15 cellular contexts compared by ENCODE assay signal in genomic region chr2:128416781-128417180, GRCh38.
DNase-seq lines count a peak whose midpoint lies in the region; ATAC-seq and TF ChIP-seq lines count a peak whose summit lies in the region.
"Had no signal": no experiment of that assay in that cellular context is flagged by ENCODE, and none has a peak within 500 bp of the region (broad histone marks: within the 10 kb centered on the region; RNA-seq: fewer than 3 reads in every experiment).

No MANE protein-coding gene starts in this region.

- peak; percentile 29 for DNase-seq in activated CD8-positive, alpha-beta memory T cell treated with anti-CD3 and anti-CD28 coated beads, Interleukin-2, amount 50 U/mL, for 48 hours
- DNase-seq in lung (ENCODE audit: low spot score) (peak; percentile 26), stomach (peak; percentile 17), NCI-H446 (lab: John Stamatoyannopoulos, UW) (no peak), DMS53 (lab: John Stamatoyannopoulos, UW) (no peak)
- DNase-seq in effector CD4-positive, alpha-beta T cell: no peak
- DNase-seq: DMS153, IMR-90, NCI-H1436, NCI-H2029 treated with DMSO at 0.1 percent for 48 hours, NCI-H226, NCI-H526 treated with DMSO at 0.1 percent for 48 hours had no signal

- H3K9me3 ChIP-seq in KOPT-K1 (ENCODE audit: insufficient read depth, low read length, poor library complexity, severe bottlenecking): peaks cover 5% of the 10 kb centered on the region
- H3K9me3 ChIP-seq in lung (ENCODE audit: control insufficient read depth in 2 of 2, insufficient read depth in 1 of 2, low read length in 1 of 2): no peaks in the 10 kb centered on the region
- H3K9me3 ChIP-seq in stomach: peaks cover 0 to 1% (median under 1%) of the 10 kb centered on the region in 4 donors
- H3K9me3 ChIP-seq: SJSA1 had no signal

- intact Hi-C loops in stomach (cut with DNase I; ENCODE audit: low total_unique reads): no loop called here

- H3K4me1 ChIP-seq in lung (ENCODE audit: control insufficient read depth in 2 of 2, insufficient read depth in 2 of 2, low read length in 2 of 2): peaks cover 0 to 1% of the 10 kb centered on the region in 2 donors
- peaks cover 0 to 19% (median 3%) of the 10 kb centered on the region in 4 donors for H3K4me1 ChIP-seq in stomach

- H3K4me3 ChIP-seq in lung (no peak overlapping the region), stomach (no peak overlapping the region)
- H3K4me3 ChIP-seq: SJSA1 had no signal

- no peak for TF ChIP-seq POLR2A in stomach (IDR thresholded peaks at IDR 0.05)

- H3K36me3 ChIP-seq in KOPT-K1 (ENCODE audit: insufficient read depth, low read length) (no peaks in the 10 kb centered on the region), lung (ENCODE audit: control insufficient read depth in 2 of 2, insufficient read depth in 2 of 2, low read length in 2 of 2) (no peaks in the 10 kb centered on the region), stomach (no peaks in the 10 kb centered on the region)
- H3K36me3 ChIP-seq: SJSA1 had no signal

- H3K27ac ChIP-seq in KOPT-K1 (ENCODE audit: low read depth, low read length, poor library complexity, severe bottlenecking): peak overlapping the region; percentile 84
- H3K27ac ChIP-seq in lung (ENCODE audit: low read depth in 1 of 2, low read length in 1 of 2): no peak overlapping the region
- H3K27ac ChIP-seq in stomach: no peak overlapping the region
- H3K27ac ChIP-seq: SJSA1 had no signal

- TF ChIP-seq CTCF in lung (IDR thresholded peaks at IDR 0.05; ENCODE audit: control extremely low read depth, extremely low read depth): no peak
- TF ChIP-seq CTCF in stomach (IDR thresholded peaks at IDR 0.05): no peak

- H3K27me3 ChIP-seq in lung (ENCODE audit: control insufficient read depth, insufficient read depth) (no peaks in the 10 kb centered on the region), stomach (no peaks in the 10 kb centered on the region)
- H3K27me3 ChIP-seq: SJSA1 had no signal

- 36 to 56% methylated on average over 3 of the region's 3 CpGs for WGBS in lung, 2 donors
- WGBS in stomach, 5 donors: 42 to 61% (median 55%) methylated on average over 3 of the region's 3 CpGs

- no peak for ATAC-seq in lung (ENCODE audit: insufficient read depth, low FRiP score)
- no peak for ATAC-seq in HG02852 (IDR thresholded peaks at IDR 0.05; ENCODE audit: unreplicated experiment)

- TF ChIP-seq EP300 in stomach (IDR thresholded peaks at IDR 0.05): no peak

Comparison
In these comparisons a context has a peak if more than half of its experiments do, and no peak if none do; other contexts are left out.
1. DNase-seq: peak in activated CD8-positive, alpha-beta memory T cell treated with anti-CD3 and anti-CD28 coated beads, Interleukin-2, amount 50 U/mL, for 48 hours (single experiment), lung (single experiment) and stomach (single experiment); none in NCI-H446 (0 of 2), effector CD4-positive, alpha-beta T cell (single experiment) and DMS53 (single experiment).